ENCODE assay signal across 8 cellular contexts in genomic region chr12:6372403-6373003, GRCh38. TPM values are rescaled to one million over a fixed set of nuclear protein-coding genes. Genes with fewer than 3 reads are reported as not detected.
DNase-seq lines count a peak whose midpoint lies in the region; ATAC-seq and TF ChIP-seq lines count a peak whose summit lies in the region.

No MANE protein-coding gene starts in this region.

- peaks cover 17% of the 10 kb centered on the region for H3F3A ChIP-seq in SK-N-SH (replicated peaks; ENCODE audit: insufficient read depth)

- no peak for TF ChIP-seq RAD21 in SK-N-SH (IDR thresholded peaks at IDR 0.05; ENCODE audit: low read length)

- peaks cover 0 to 1% (median 0%) of the 10 kb centered on the region in 3 donors for H3K27me3 Mint-ChIP-seq in immature natural killer cell (ENCODE audit: low read depth in 3 of 3)

- H2AFZ ChIP-seq in SK-N-SH (ENCODE audit: low read depth): peak overlapping the region; percentile 69; the same call in 1 of the 2 replicates

- intact Hi-C loops in gastrocnemius medialis (cut with DNase I; ENCODE audit: low total_unique reads): no loop called here

- TF ChIP-seq POLR2A in gastrocnemius medialis (IDR thresholded peaks at IDR 0.05) (no peak), GM18505 (IDR thresholded peaks at IDR 0.05; ENCODE audit: borderline replicate concordance, extremely low read depth, insufficient read depth, insufficient read length) (no peak)

- no peaks in the 10 kb centered on the region for H4K20me1 ChIP-seq in SK-N-SH (ENCODE audit: insufficient read depth)

- H3K36me3 ChIP-seq in SK-N-SH (replicated peaks in 1 of 2; ENCODE audit: control insufficient read depth in 1 of 2, insufficient read depth in 2 of 2, low read length in 1 of 2) (no peaks in the 10 kb centered on the region), gastrocnemius medialis (no peaks in the 10 kb centered on the region)

- H3K4me2 ChIP-seq in SK-N-SH: peak overlapping the region; percentile 68; the same call in 1 of the 2 replicates

- H3K4me3 ChIP-seq in Jurkat, Clone E6-1 (ENCODE audit: low read length): no peak overlapping the region
- H3K4me3 ChIP-seq in SK-N-SH (ENCODE audit: low read depth in 2 of 2, low read length in 1 of 2) (no peak overlapping the region), fibroblast of mammary gland (ENCODE audit: control insufficient read depth, low read depth, low read length) (no peak overlapping the region), gastrocnemius medialis (no peak overlapping the region)

- no peaks in the 10 kb centered on the region for H3K79me2 ChIP-seq in SK-N-SH (ENCODE audit: insufficient read depth)

- H3K27ac Mint-ChIP-seq in immature natural killer cell: peak overlapping the region in 2 of 6 donors; percentile 57 to 79

- in situ Hi-C loops in gastrocnemius medialis (cut with MboI; ENCODE audit: low sequenced_read_pairs in 4 of 4): no loop called here

- H3K27ac ChIP-seq in SK-N-SH (ENCODE audit: low read depth in 2 of 2, low read length in 1 of 2) (peak overlapping the region; percentile 79), gastrocnemius medialis (peak overlapping the region; percentile 36 to 58 (median 45))

- DNase-seq in DMS153 (lab: John Stamatoyannopoulos, UW) (peak; percentile 81), SK-N-SH (no peak), fibroblast of mammary gland (ENCODE audit: low read depth) (peak; percentile 88), gastrocnemius medialis (no peak), immature natural killer cell (no peak), T-helper 9 cell (no peak)
- DNase-seq in Jurkat, Clone E6-1 (ENCODE audit: low read depth, low spot score): peak; percentile 62

- no peaks in the 10 kb centered on the region for H3K27me3 ChIP-seq in SK-N-SH (ENCODE audit: insufficient read depth)
- H3K27me3 ChIP-seq in gastrocnemius medialis: no peaks in the 10 kb centered on the region

- H3K4me1 Mint-ChIP-seq in immature natural killer cell: peaks cover 35 to 55% of the 10 kb centered on the region in 2 donors

- 16% methylated on average over 8 of the region's 8 CpGs for WGBS in SK-N-SH (ENCODE audit: low lambda C conversion rate)

- H3K9ac ChIP-seq in SK-N-SH: peak overlapping the region; percentile 58

- H3K36me3 Mint-ChIP-seq in immature natural killer cell: no peaks in the 10 kb centered on the region

- H3K4me1 ChIP-seq in SK-N-SH (ENCODE audit: control insufficient read depth in 1 of 2, insufficient read depth in 2 of 2, low read depth in 1 of 2, low read length in 1 of 2) (peaks cover 16 to 33% of the 10 kb centered on the region in 2 experiments; a peak in 3 of 4 replicates), gastrocnemius medialis (peaks cover 28 to 36% of the 10 kb centered on the region in 2 donors)

- H3K9me3 ChIP-seq in SK-N-SH (no peaks in the 10 kb centered on the region), gastrocnemius medialis (no peaks in the 10 kb centered on the region)

- H3K9me3 Mint-ChIP-seq in immature natural killer cell: no peaks in the 10 kb centered on the region

- H3K4me3 Mint-ChIP-seq in immature natural killer cell: no peak overlapping the region

- peak in 1 of 2 experiments; percentile 49; a peak in 1 of 4 replicates for TF ChIP-seq EP300 in SK-N-SH (IDR thresholded peaks at IDR 0.05; ENCODE audit: borderline replicate concordance in 1 of 2, low read depth in 1 of 2, low read length in 1 of 2)

- ATAC-seq in gastrocnemius medialis: peak in 1 of 2 donors; percentile 18
- no peak for ATAC-seq in GM18505 (IDR thresholded peaks at IDR 0.05; ENCODE audit: unreplicated experiment)

- no peaks in the 10 kb centered on the region for H3K9me2 ChIP-seq in SK-N-SH

- POLR2A ChIA-PET in SK-N-SH (lab: Yijun Ruan, JAX): no interaction called here

- CTCF ChIA-PET in SK-N-SH (lab: Yijun Ruan, JAX): interaction anchor here (1.2 to 1.4 kb wide), 2 partner anchors 17 to 93 kb away, joined by 3 to 4 read pairs; no protein-coding TSS in a partner anchor

- no peak for TF ChIP-seq CTCF in SK-N-SH (IDR thresholded peaks at IDR 0.05)
- no peak for TF ChIP-seq CTCF in fibroblast of mammary gland (conservative IDR thresholded peaks at IDR 0.05; ENCODE audit: control insufficient read depth, insufficient read depth, low read depth, low read length)
- no peak for TF ChIP-seq CTCF in gastrocnemius medialis (IDR thresholded peaks at IDR 0.05 in 4 of 5, conservative IDR thresholded peaks at IDR 0.05 in 1 of 5)

TF ChIP-seq in SK-N-SH, 30 proteins besides CTCF, POLR2A, EP300 and RAD21 (continues in another document):
- TF ChIP-seq PBX3 (IDR thresholded peaks at IDR 0.05) (peak; percentile 80), FOSL2 (IDR thresholded peaks at IDR 0.05; ENCODE audit: borderline replicate concordance, low read depth) (peak; percentile 66), RFX5 (IDR thresholded peaks at IDR 0.05; ENCODE audit: low read length) (no peak), FOXM1 (IDR thresholded peaks at IDR 0.05; ENCODE audit: low read depth) (no peak), JUND (IDR thresholded peaks at IDR 0.05) (no peak; the same call in 1 of the 2 replicates), ELF1 (IDR thresholded peaks at IDR 0.05) (peak; percentile 40; the same call in 1 of the 2 replicates), POLR2AphosphoS5 (IDR thresholded peaks at IDR 0.05; ENCODE audit: low read depth, low read length) (peak; percentile 17; the same call in 1 of the 2 replicates), YY1 (IDR thresholded peaks at IDR 0.05; ENCODE audit: low read depth) (peak; percentile 66; the same call in 1 of the 2 replicates), RXRA (IDR thresholded peaks at IDR 0.05; ENCODE audit: borderline replicate concordance, low read depth) (peak; percentile 73; the same call in 1 of the 2 replicates), MXI1 (IDR thresholded peaks at IDR 0.05; ENCODE audit: low read depth, low read length) (no peak), TAF1 (IDR thresholded peaks at IDR 0.05; ENCODE audit: borderline replicate concordance, low read depth, low read length) (peak; percentile 24; the same call in 1 of the 2 replicates), ZBTB33 (IDR thresholded peaks at IDR 0.05; ENCODE audit: borderline replicate concordance, low read depth) (no peak), EZH2phosphoT487 (IDR thresholded peaks at IDR 0.05; ENCODE audit: borderline replicate concordance, low read depth) (no peak)

RNA-seq across cellular contexts. Expression of gene SCNN1A, which starts 2.9 kb away (rescaled TPM):
- polyA plus RNA-seq in Jurkat, Clone E6-1 (2012; ENCODE audit: insufficient read depth, insufficient read length): 1.8 TPM
- polyA plus RNA-seq in SK-N-SH (2012; rRNA removed) (0.71 and 1.6 TPM in 2 replicates), immature natural killer cell (under 1 TPM in 2 of 3 donors, not detected in 1; 0.10 to 0.64 TPM)
- 0.97 and 0.98 TPM in 2 replicates for polyA plus RNA-seq in SK-N-SH (2012; cell fraction: cytosol; rRNA removed)
- 1.2 and 1.6 TPM in 2 replicates for polyA plus RNA-seq in SK-N-SH (2012; cell fraction: nucleus; rRNA removed)
- 1 to 10 TPM in 1 of 4 donors, under 1 TPM in 2, not detected in 1; 0.20 to 2.0 (median 0.38) TPM for total RNA-seq in gastrocnemius medialis

RNA-seq across cellular contexts. Expression of gene LTBR, which starts 11.5 kb away (rescaled TPM):
- polyA plus RNA-seq in Jurkat, Clone E6-1 (2012; ENCODE audit: insufficient read depth, insufficient read length): not detected
- polyA plus RNA-seq in SK-N-SH (2012; rRNA removed): 0.10 and 0.12 TPM in 2 replicates
- polyA plus RNA-seq in SK-N-SH (2012; cell fraction: cytosol; rRNA removed): 0.03 and 0.06 TPM in 2 replicates
- 0.32 and 0.73 TPM in 2 replicates for polyA plus RNA-seq in SK-N-SH (2012; cell fraction: nucleus; rRNA removed)
- 10 to 100 TPM; 40.2 to 98.6 (median 43.7) TPM for total RNA-seq in gastrocnemius medialis
- polyA plus RNA-seq in immature natural killer cell: 1 to 10 TPM; 1.2 to 3.6 (median 2.8) TPM

RNA-seq across cellular contexts. Expression of gene TNFRSF1A, which starts 30.6 kb away (rescaled TPM):
- polyA plus RNA-seq in Jurkat, Clone E6-1 (2012; ENCODE audit: insufficient read depth, insufficient read length): 58.0 TPM
- 68.3 and 92.9 TPM in 2 replicates for polyA plus RNA-seq in SK-N-SH (2012; rRNA removed)
- 86.7 and 93.2 TPM in 2 replicates for polyA plus RNA-seq in SK-N-SH (2012; cell fraction: cytosol; rRNA removed)
- 72.6 and 75.2 TPM in 2 replicates for polyA plus RNA-seq in SK-N-SH (2012; cell fraction: nucleus; rRNA removed)
- total RNA-seq in gastrocnemius medialis: 100 to 1,000 TPM; 103 to 220 (median 193) TPM
- polyA plus RNA-seq in immature natural killer cell: 10 to 100 TPM; 37.7 to 89.0 (median 67.0) TPM

Comparison
In these comparisons a context has a peak if more than half of its experiments do, and no peak if none do; other contexts are left out.
1. DNase-seq: peak in DMS153 (single experiment), Jurkat, Clone E6-1 (single experiment) and fibroblast of mammary gland (single experiment); none in SK-N-SH (single experiment), gastrocnemius medialis (0 of 2), immature natural killer cell (0 of 3) and T-helper 9 cell (single experiment).